In genomic region chr1:232110281-232111090, GRCh38 we compare ENCODE assay signal across 13 cellular contexts.
DNase-seq lines count a peak whose midpoint lies in the region; ATAC-seq and TF ChIP-seq lines count a peak whose summit lies in the region.
"Had no signal": no experiment of that assay in that cellular context is flagged by ENCODE, and none has a peak within 500 bp of the region (broad histone marks: within the 10 kb centered on the region; RNA-seq: fewer than 3 reads in every experiment).

No MANE protein-coding gene starts in this region.

- ATAC-seq in HG02642 (IDR thresholded peaks at IDR 0.05; ENCODE audit: poor library complexity, unreplicated experiment): no peak
- no peak for ATAC-seq in GM21423 (IDR thresholded peaks at IDR 0.05; ENCODE audit: unreplicated experiment)
- ATAC-seq: effector memory CD8-positive, alpha-beta T cell; Panc1 had no signal

- intact Hi-C loops in prostate gland (cut with DNase I): no loop called here
- intact Hi-C loops in uterus (cut with DNase I; ENCODE audit: low total_unique reads): no loop called here

- H3K4me3 ChIP-seq in AG09309 (ENCODE audit: control insufficient read depth, low read depth, low read length) (no peak overlapping the region), HUES48 (ENCODE audit: low read depth, low read length) (peak overlapping the region; percentile 50), endodermal cell (ENCODE audit: low read length) (peak overlapping the region; percentile 63), prostate gland (no peak overlapping the region), uterus (no peak overlapping the region)

- peak overlapping the region; percentile 30 for H3K4me3 Mint-ChIP-seq in endodermal cell
- H3K4me3 Mint-ChIP-seq: effector memory CD8-positive, alpha-beta T cell; immature natural killer cell; naive B cell had no signal

- peaks cover 7% of the 10 kb centered on the region; the same call in 1 of the 2 replicates for H3K27me3 ChIP-seq in HUES48 (ENCODE audit: control insufficient read depth, insufficient read depth, low read length)
- peaks cover 34% of the 10 kb centered on the region for H3K27me3 ChIP-seq in endodermal cell (ENCODE audit: control insufficient read depth, insufficient read depth, low read length, poor library complexity, severe bottlenecking)
- no peaks in the 10 kb centered on the region for H3K27me3 ChIP-seq in prostate gland (replicated peaks; ENCODE audit: insufficient read depth)
- no peaks in the 10 kb centered on the region for H3K27me3 ChIP-seq in uterus

- H3K27ac ChIP-seq in HUES48 (ENCODE audit: low read depth, low read length): peak overlapping the region; percentile 90
- H3K27ac ChIP-seq in endodermal cell (ENCODE audit: low read depth, low read length): peak overlapping the region; percentile 31
- H3K27ac ChIP-seq in prostate gland: no peak overlapping the region
- no peak overlapping the region for H3K27ac ChIP-seq in uterus

- H3K4me1 ChIP-seq in HUES48 (ENCODE audit: control insufficient read depth, insufficient read depth, low read length) (peaks cover 46% of the 10 kb centered on the region), endodermal cell (ENCODE audit: control insufficient read depth, insufficient read depth, low read length) (peaks cover 9% of the 10 kb centered on the region), prostate gland (replicated peaks) (no peaks in the 10 kb centered on the region), uterus (no peaks in the 10 kb centered on the region)

- H3K27ac Mint-ChIP-seq in endodermal cell: peak overlapping the region; percentile 67
- H3K27ac Mint-ChIP-seq: effector memory CD8-positive, alpha-beta T cell; immature natural killer cell; naive B cell had no signal

- H3K9me3 ChIP-seq in HUES48 (ENCODE audit: control insufficient read depth, insufficient read depth, low read length) (no peaks in the 10 kb centered on the region), endodermal cell (ENCODE audit: control insufficient read depth, low read length) (no peaks in the 10 kb centered on the region), prostate gland (no peaks in the 10 kb centered on the region), uterus (no peaks in the 10 kb centered on the region)

- H3K4me1 Mint-ChIP-seq in endodermal cell: peaks cover 45% of the 10 kb centered on the region
- H3K4me1 Mint-ChIP-seq: immature natural killer cell, naive B cell had no signal

- H3K36me3 ChIP-seq in HUES48 (ENCODE audit: control insufficient read depth, insufficient read depth, low read length) (no peaks in the 10 kb centered on the region), endodermal cell (ENCODE audit: control insufficient read depth, insufficient read depth, low read length) (no peaks in the 10 kb centered on the region), prostate gland (no peaks in the 10 kb centered on the region), uterus (no peaks in the 10 kb centered on the region)

- no peak for TF ChIP-seq POLR2A in prostate gland (IDR thresholded peaks at IDR 0.05)
- TF ChIP-seq POLR2A in uterus (IDR thresholded peaks at IDR 0.05): no peak

- TF ChIP-seq CTCF in AG09309 (IDR thresholded peaks at IDR 0.05; ENCODE audit: control insufficient read depth, insufficient read depth, low read depth, low read length, missing control alignments) (no peak), endodermal cell (conservative IDR thresholded peaks at IDR 0.05) (no peak), prostate gland (IDR thresholded peaks at IDR 0.05) (no peak), uterus (IDR thresholded peaks at IDR 0.05) (no peak)

- no peaks in the 10 kb centered on the region for H3K36me3 Mint-ChIP-seq in endodermal cell (ENCODE audit: low read depth)
- H3K36me3 Mint-ChIP-seq: immature natural killer cell, naive B cell had no signal

- peaks cover 48% of the 10 kb centered on the region for H3K27me3 Mint-ChIP-seq in endodermal cell (ENCODE audit: insufficient read depth)

- 2 to 3% methylated on average over 6 to 14 of the region's 14 CpGs for WGBS in endodermal cell (ENCODE audit: insufficient coverage in 1 of 2, insufficient read length in 1 of 2), 2 experiments
- WGBS in prostate gland: 73% methylated on average over 14 of the region's 14 CpGs

- H3K9me3 Mint-ChIP-seq in endodermal cell: no peaks in the 10 kb centered on the region
- H3K9me3 Mint-ChIP-seq: effector memory CD8-positive, alpha-beta T cell; immature natural killer cell had no signal

- H3K9ac ChIP-seq in HUES48 (ENCODE audit: low read depth, low read length) (no peak overlapping the region), endodermal cell (ENCODE audit: extremely low read depth, low read length, poor library complexity, severe bottlenecking) (no peak overlapping the region)

- DNase-seq in AG09309 (ENCODE audit: low read depth) (peak; percentile 79), endodermal cell (peak; percentile 95), left kidney (ENCODE audit: low read depth, low spot score) (peak; percentile 20), prostate gland (ENCODE audit: low spot score) (no peak), uterus (no peak)
- DNase-seq: effector memory CD8-positive, alpha-beta T cell; immature natural killer cell; naive B cell; stimulated activated CD4-positive, alpha-beta T cell treated with anti-CD3 and anti-CD28 coated beads, Interleukin-12 subunit alpha, Interleukin-12 subunit beta, amount 100 ng/mL, for 4 hours had no signal

Comparison
In these comparisons a context has a peak if more than half of its experiments do, and no peak if none do; other contexts are left out.
1. DNase-seq: peak in AG09309 (single experiment), endodermal cell (single experiment) and left kidney (single experiment); none in prostate gland (single experiment) and uterus (0 of 2).
2. H3K4me3 ChIP-seq: peak in HUES48 (single experiment) and endodermal cell (single experiment); none in AG09309 (single experiment), prostate gland (0 of 2) and uterus (0 of 2).
3. H3K27ac ChIP-seq: peak in HUES48 (single experiment) and endodermal cell (single experiment); none in prostate gland (0 of 2) and uterus (0 of 2).